19 cellular contexts compared by ENCODE assay signal in genomic region chr12:124967016-124967739, GRCh38.
"Had no signal": no experiment of that assay in that cellular context is flagged by ENCODE, and none has a peak within 500 bp of the region (broad histone marks: within the 10 kb centered on the region; RNA-seq: fewer than 3 reads in every experiment).

No MANE protein-coding gene starts in this region.

- H3K27ac ChIP-seq: colonic mucosa, esophagus squamous epithelium, gastrocnemius medialis, right lobe of liver, skin epidermis, stomach, suprapubic skin, transverse colon had no signal

- DNase-seq: activated CD4-positive, alpha-beta T cell treated with anti-CD3 and anti-CD28 coated beads, Interleukin-2, amount 50 U/mL, for 48 hours; activated naive CD4-positive, alpha-beta T cell treated with Interleukin-2 at 50 U/mL for 16 hours; activated naive CD8-positive, alpha-beta T cell treated with anti-CD3 and anti-CD28 coated beads for 36 hours; activated T-cell treated with anti-CD3 and anti-CD28 coated beads, Interleukin-2, amount 50 U/mL, for 48 hours; amygdala; colonic mucosa; esophagus squamous epithelium; gastrocnemius medialis; head of caudate nucleus; hypothalamus; mesenchymal stem cell; nucleus accumbens; right lobe of liver; stimulated activated CD4-positive, alpha-beta T cell treated with anti-CD3 and anti-CD28 coated beads, Interleukin-1b, Interleukin-23, amount 100 ng/mL, for 48 hours; stomach; T-helper 9 cell; transverse colon had no signal

- H3K4me3 ChIP-seq: colonic mucosa, esophagus squamous epithelium, gastrocnemius medialis, right lobe of liver, skin epidermis, stomach, suprapubic skin, transverse colon had no signal
